Comparison of ENCODE assay signal across 16 cellular contexts in the genomic region with DNA sequence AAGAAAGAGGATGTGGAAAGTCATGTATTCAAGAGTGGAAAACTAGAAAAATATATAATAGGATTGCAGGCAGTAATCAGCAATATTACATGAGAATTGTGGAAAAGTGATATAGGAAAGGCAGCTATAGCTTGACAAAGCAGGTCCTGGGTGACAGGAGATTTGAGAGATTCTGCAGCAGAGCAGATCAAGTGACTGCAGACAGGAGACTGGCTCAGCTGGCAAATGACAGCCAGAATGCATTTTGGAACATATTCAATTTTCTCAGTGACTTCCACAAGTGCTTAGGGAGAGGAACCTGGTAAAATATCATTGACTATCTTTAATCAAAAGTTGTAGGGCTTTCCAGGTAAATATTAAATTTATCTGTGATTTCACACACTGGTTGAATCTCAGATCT.
"Had no signal": no experiment of that assay in that cellular context is flagged by ENCODE, and none has a peak within 500 bp of the region (broad histone marks: within the 10 kb centered on the region; RNA-seq: fewer than 3 reads in every experiment).

No MANE protein-coding gene starts in this region.

- H3K36me3 ChIP-seq: esophagus squamous epithelium, tibial nerve had no signal

- DNase-seq: activated CD4-positive, alpha-beta T cell treated with anti-CD3 and anti-CD28 coated beads, Interleukin-2, amount 10 ng/mL, durations not matched to agents 24 days and 14 days; activated CD8-positive, alpha-beta memory T cell treated with anti-CD3 and anti-CD28 coated beads, Interleukin-2, amount 50 U/mL, for 4 hours; activated CD8-positive, alpha-beta T cell treated with anti-CD3 and anti-CD28 coated beads for 36 hours; activated naive CD4-positive, alpha-beta T cell treated with anti-CD3 and anti-CD28 coated beads for 36 hours; activated T-cell treated with anti-CD3 and anti-CD28 coated beads, Interleukin-2, amount 50 U/mL, for 4 hours; body of pancreas; caudate nucleus; effector memory CD8-positive, alpha-beta T cell; esophagus squamous epithelium; immature natural killer cell; kidney glomerular epithelial cell; retina; stimulated activated CD4-positive, alpha-beta T cell treated with anti-CD3 and anti-CD28 coated beads, Interleukin-12 subunit alpha, Interleukin-12 subunit beta, amount 100 ng/mL, for 4 hours; stimulated activated CD4-positive, alpha-beta T cell treated with anti-CD3 and anti-CD28 coated beads, Interleukin-1b, Interleukin-23, amount 100 ng/mL, for 48 hours; stimulated activated naive CD4-positive, alpha-beta T cell treated with Interleukin-2 at 50 U/mL for 16 hours had no signal

- H3K27me3 ChIP-seq: body of pancreas, esophagus squamous epithelium, tibial nerve had no signal

- ATAC-seq: activated CD8-positive, alpha-beta T cell treated with anti-CD3 and anti-CD28 coated beads for 36 hours; activated T-cell treated with anti-CD3 and anti-CD28 coated beads, Interleukin-2, amount 50 U/mL, for 4 hours; body of pancreas; effector memory CD8-positive, alpha-beta T cell had no signal

- H3K4me1 ChIP-seq: body of pancreas, tibial nerve had no signal

- H3K9me3 ChIP-seq: body of pancreas, esophagus squamous epithelium, tibial nerve had no signal

- H3K27ac ChIP-seq: body of pancreas, esophagus squamous epithelium, tibial nerve had no signal

- H3K4me3 ChIP-seq: body of pancreas, esophagus squamous epithelium, tibial nerve had no signal
